In the genomic region with DNA sequence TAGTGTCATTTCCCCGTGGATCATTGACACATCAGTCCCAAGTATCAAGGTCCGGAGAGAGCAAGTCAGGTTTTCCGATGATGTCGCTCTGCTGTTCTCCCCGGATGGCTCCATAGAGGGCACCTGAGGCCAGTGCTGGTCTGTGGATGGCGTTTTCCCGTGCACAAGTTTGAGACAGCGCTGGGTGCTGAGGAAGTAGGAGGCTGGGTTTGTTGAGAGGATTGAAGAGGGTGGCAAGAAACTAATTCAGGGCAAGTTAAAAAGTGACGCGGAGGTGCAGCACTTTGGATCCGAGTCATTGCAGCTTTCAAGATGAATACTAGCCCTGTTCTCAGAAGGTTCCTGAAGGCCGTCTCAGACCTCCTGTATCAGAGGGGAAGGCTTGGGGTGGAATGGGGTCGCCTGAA, we compare ENCODE assay signal across 13 cellular contexts. TPM values are rescaled to one million over a fixed set of nuclear protein-coding genes. Genes with fewer than 3 reads are reported as not detected.
DNase-seq lines count a peak whose midpoint lies in the region; ATAC-seq and TF ChIP-seq lines count a peak whose summit lies in the region.
"Had no signal": no experiment of that assay in that cellular context is flagged by ENCODE, and none has a peak within 500 bp of the region (broad histone marks: within the 10 kb centered on the region; RNA-seq: fewer than 3 reads in every experiment).

No MANE protein-coding gene starts in this region.

- H3K9me3 ChIP-seq in cardiac muscle cell (ENCODE audit: low read depth): no peaks in the 10 kb centered on the region
- no peaks in the 10 kb centered on the region for H3K9me3 ChIP-seq in right atrium auricular region
- H3K9me3 ChIP-seq in Panc1 (ENCODE audit: control insufficient read depth, insufficient read depth, low read depth, low read length): no peaks in the 10 kb centered on the region
- no peaks in the 10 kb centered on the region for H3K9me3 ChIP-seq in aorta (ENCODE audit: control insufficient read depth, low read length)

- POLR2A ChIA-PET in Panc1 (lab: Charles Lee): no interaction called here

- H3K27me3 ChIP-seq in cardiac muscle cell (no peaks in the 10 kb centered on the region), right atrium auricular region (no peaks in the 10 kb centered on the region), Panc1 (ENCODE audit: control insufficient read depth, insufficient read depth, low read length) (no peaks in the 10 kb centered on the region), aorta (ENCODE audit: control insufficient read depth in 1 of 2, insufficient read depth in 2 of 2, low read length in 1 of 2) (no peaks in the 10 kb centered on the region)

- H3K36me3 ChIP-seq in cardiac muscle cell: peaks cover 3% of the 10 kb centered on the region
- peaks cover 63% of the 10 kb centered on the region for H3K36me3 ChIP-seq in right atrium auricular region
- no peaks in the 10 kb centered on the region for H3K36me3 ChIP-seq in Panc1 (ENCODE audit: control insufficient read depth, insufficient read depth, low read length)
- H3K36me3 ChIP-seq in aorta (ENCODE audit: control insufficient read depth in 1 of 2, insufficient read depth in 2 of 2, low read length in 1 of 2): no peaks in the 10 kb centered on the region

- CTCF ChIA-PET in Panc1 (lab: Charles Lee): no interaction called here

- 75 to 78% methylated on average over 13 of the region's 13 CpGs for WGBS in aorta, 2 donors

- H3K4me3 ChIP-seq in cardiac muscle cell: no peak overlapping the region
- H3K4me3 ChIP-seq in right atrium auricular region: no peak overlapping the region
- no peak overlapping the region for H3K4me3 ChIP-seq in Panc1 (ENCODE audit: low read depth in 2 of 2, low read length in 2 of 2)
- no peak overlapping the region for H3K4me3 ChIP-seq in aorta (ENCODE audit: low read length in 2 of 2)

- in situ Hi-C loops in Panc1 (cut with HindIII; ENCODE audit: low pct_unique_long_range_greater_than_20kb, low sequenced_read_pairs): no loop called here

- peaks cover 25% of the 10 kb centered on the region for H3K4me1 ChIP-seq in cardiac muscle cell (ENCODE audit: low read depth)
- H3K4me1 ChIP-seq in right atrium auricular region: peaks cover 0 to 20% of the 10 kb centered on the region in 2 donors
- no peaks in the 10 kb centered on the region for H3K4me1 ChIP-seq in Panc1 (ENCODE audit: control insufficient read depth, insufficient read depth, low read length)
- H3K4me1 ChIP-seq in aorta (ENCODE audit: control insufficient read depth in 1 of 2, insufficient read depth in 2 of 2, low read length in 2 of 2): no peaks in the 10 kb centered on the region

- ATAC-seq in Panc1: peak; percentile 12; the same call in 1 of the 2 replicates
- ATAC-seq in left lobe of liver: peak; percentile 54
- ATAC-seq in aorta (ENCODE audit: low FRiP score): no peak
- no peak for ATAC-seq in HG03097 (IDR thresholded peaks at IDR 0.05; ENCODE audit: low FRiP score, unreplicated experiment)

- H3K27ac ChIP-seq in cardiac muscle cell: peak overlapping the region; percentile 68
- peak overlapping the region in 1 of 2 donors; percentile 54 for H3K27ac ChIP-seq in right atrium auricular region
- no peak overlapping the region for H3K27ac ChIP-seq in Panc1 (ENCODE audit: low read length)
- no peak overlapping the region for H3K27ac ChIP-seq in aorta (ENCODE audit: low read depth in 1 of 2, low read length in 2 of 2)

- intact Hi-C loops in Panc1 (cut with micrococcal nuclease; ENCODE audit: unreplicated experiment): no loop called here
- intact Hi-C loops in aorta (cut with DNase I): no loop called here

- no peak for TF ChIP-seq CTCF in cardiac muscle cell (IDR thresholded peaks at IDR 0.05; ENCODE audit: low read depth, low read length)
- no peak for TF ChIP-seq CTCF in right atrium auricular region (IDR thresholded peaks at IDR 0.05)
- no peak for TF ChIP-seq CTCF in Panc1 (IDR thresholded peaks at IDR 0.05)

- DNase-seq in cardiac muscle cell (ENCODE audit: low read depth in 1 of 2, low spot score in 1 of 2) (no peak), right atrium auricular region (ENCODE audit: low spot score) (no peak), Panc1 (ENCODE audit: low read depth, low spot score) (no peak), left lobe of liver (ENCODE audit: low spot score) (no peak), aorta (no peak), KG1 (lab: John Stamatoyannopoulos, UW) (no peak), T-helper 9 cell (no peak)
- DNase-seq: NCI-H1105; NCI-H446 treated with DMSO at 0.1 percent for 48 hours; stimulated activated naive CD4-positive, alpha-beta T cell treated with Interleukin-2 at 50 U/mL for 16 hours had no signal

- BruUV-seq in Panc1 (replicated peaks; lab: Mats Ljungman, UMichigan): no TSS peak

RNA-seq across cellular contexts. Expression of a gene that starts 7.7 kb away (rescaled TPM):
- 44.6 and 60.4 TPM in 2 replicates for total RNA-seq in cardiac muscle cell
- 53.2 and 54.0 TPM in 2 replicates for polyA plus RNA-seq in cardiac muscle cell
- total RNA-seq in right atrium auricular region: 10 to 100 TPM; 37.5 to 45.9 TPM
- total RNA-seq in Panc1 (2021; ENCODE audit: unreplicated experiment): 27.5 TPM
- polyA plus RNA-seq in Panc1 (2012; ENCODE audit: insufficient read length): 33.3 TPM
- total RNA-seq in left lobe of liver: 12.7 TPM
- total RNA-seq in aorta: 10 to 100 TPM; 31.3 TPM
- 10 to 100 TPM; 29.6 to 37.2 TPM for polyA plus RNA-seq in aorta

RNA-seq across cellular contexts. Expression of a gene that starts 56.6 kb away (rescaled TPM):
- total RNA-seq in cardiac muscle cell: 0.48 and 0.99 TPM in 2 replicates
- 0.48 and 0.62 TPM in 2 replicates for polyA plus RNA-seq in cardiac muscle cell
- not detected for total RNA-seq in right atrium auricular region
- not detected for total RNA-seq in Panc1 (2021; ENCODE audit: unreplicated experiment)
- not detected for polyA plus RNA-seq in Panc1 (2012; ENCODE audit: insufficient read length)
- 2.1 TPM for total RNA-seq in left lobe of liver
- under 1 TPM; 0.29 to 0.39 TPM for total RNA-seq in aorta
- polyA plus RNA-seq in aorta: 1 to 10 TPM in 1 of 2 donors, not detected in 1; 2.9 TPM
- total RNA-seq: Daoy, RPMI7951 had no signal

Comparison
In these comparisons a context has a peak if more than half of its experiments do, and no peak if none do; other contexts are left out.
1. ATAC-seq: peak in Panc1 (single experiment) and left lobe of liver (single experiment); none in aorta (single experiment) and HG03097 (single experiment).